ENCODE assay signal across 1 cellular context in the genomic region with DNA sequence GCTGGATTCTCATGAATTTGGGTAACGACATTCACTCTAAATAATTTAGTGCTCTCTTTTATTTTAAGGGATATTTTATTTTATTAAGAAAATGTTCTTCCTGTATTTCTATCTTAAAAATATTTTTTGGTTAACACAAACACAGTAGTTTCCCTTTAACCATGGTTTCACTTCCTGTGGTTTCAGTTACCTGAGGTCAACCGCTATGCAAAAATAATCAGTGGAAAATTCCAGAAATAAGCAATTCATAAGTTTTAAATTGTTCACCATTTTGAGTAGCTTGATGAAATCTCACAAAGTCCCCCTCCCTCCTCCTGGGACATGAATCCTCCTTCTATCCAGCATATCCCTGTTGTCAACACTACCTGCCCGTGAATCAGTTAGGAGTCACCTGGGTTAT.
TF ChIP-seq lines count a peak whose summit lies in the region.

No MANE protein-coding gene starts in this region.

TF ChIP-seq in GM12878, 131 proteins besides CTCF, POLR2A, EP300 and RAD21 (continued from another document and continues in another):
- TF ChIP-seq, protein P1, sequence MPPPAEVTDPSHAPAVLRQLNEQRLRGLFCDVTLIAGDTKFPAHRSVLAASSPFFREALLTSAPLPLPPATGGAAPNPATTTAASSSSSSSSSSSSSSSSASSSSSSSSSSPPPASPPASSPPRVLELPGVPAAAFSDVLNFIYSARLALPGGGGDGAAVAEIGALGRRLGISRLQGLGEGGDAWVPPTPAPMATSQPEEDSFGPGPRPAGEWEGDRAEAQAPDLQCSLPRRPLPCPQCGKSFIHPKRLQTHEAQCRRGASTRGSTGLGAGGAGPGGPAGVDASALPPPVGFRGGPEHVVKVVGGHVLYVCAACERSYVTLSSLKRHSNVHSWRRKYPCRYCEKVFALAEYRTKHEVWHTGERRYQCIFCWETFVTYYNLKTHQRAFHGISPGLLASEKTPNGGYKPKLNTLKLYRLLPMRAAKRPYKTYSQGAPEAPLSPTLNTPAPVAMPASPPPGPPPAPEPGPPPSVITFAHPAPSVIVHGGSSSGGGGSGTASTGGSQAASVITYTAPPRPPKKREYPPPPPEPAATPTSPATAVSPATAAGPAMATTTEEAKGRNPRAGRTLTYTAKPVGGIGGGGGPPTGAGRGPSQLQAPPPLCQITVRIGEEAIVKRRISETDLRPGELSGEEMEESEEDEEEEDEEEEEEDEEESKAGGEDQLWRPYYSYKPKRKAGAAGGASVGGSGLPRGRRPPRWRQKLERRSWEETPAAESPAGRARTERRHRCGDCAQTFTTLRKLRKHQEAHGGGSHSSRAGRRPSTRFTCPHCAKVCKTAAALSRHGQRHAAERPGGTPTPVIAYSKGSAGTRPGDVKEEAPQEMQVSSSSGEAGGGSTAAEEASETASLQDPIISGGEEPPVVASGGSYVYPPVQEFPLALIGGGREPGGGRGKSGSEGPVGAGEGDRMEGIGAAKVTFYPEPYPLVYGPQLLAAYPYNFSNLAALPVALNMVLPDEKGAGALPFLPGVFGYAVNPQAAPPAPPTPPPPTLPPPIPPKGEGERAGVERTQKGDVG (CRISPR knock-in tag; IDR thresholded peaks at IDR 0.05), result no peak
- TF ChIP-seq, protein P2, sequence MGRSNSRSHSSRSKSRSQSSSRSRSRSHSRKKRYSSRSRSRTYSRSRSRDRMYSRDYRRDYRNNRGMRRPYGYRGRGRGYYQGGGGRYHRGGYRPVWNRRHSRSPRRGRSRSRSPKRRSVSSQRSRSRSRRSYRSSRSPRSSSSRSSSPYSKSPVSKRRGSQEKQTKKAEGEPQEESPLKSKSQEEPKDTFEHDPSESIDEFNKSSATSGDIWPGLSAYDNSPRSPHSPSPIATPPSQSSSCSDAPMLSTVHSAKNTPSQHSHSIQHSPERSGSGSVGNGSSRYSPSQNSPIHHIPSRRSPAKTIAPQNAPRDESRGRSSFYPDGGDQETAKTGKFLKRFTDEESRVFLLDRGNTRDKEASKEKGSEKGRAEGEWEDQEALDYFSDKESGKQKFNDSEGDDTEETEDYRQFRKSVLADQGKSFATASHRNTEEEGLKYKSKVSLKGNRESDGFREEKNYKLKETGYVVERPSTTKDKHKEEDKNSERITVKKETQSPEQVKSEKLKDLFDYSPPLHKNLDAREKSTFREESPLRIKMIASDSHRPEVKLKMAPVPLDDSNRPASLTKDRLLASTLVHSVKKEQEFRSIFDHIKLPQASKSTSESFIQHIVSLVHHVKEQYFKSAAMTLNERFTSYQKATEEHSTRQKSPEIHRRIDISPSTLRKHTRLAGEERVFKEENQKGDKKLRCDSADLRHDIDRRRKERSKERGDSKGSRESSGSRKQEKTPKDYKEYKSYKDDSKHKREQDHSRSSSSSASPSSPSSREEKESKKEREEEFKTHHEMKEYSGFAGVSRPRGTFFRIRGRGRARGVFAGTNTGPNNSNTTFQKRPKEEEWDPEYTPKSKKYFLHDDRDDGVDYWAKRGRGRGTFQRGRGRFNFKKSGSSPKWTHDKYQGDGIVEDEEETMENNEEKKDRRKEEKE (IDR thresholded peaks at IDR 0.05), result no peak
- TF ChIP-seq ZNF24 (IDR thresholded peaks at IDR 0.05) (no peak), NRF1 (conservative IDR thresholded peaks at IDR 0.05; ENCODE audit: low read depth, low read length) (no peak), HDAC2 (IDR thresholded peaks at IDR 0.05) (no peak), MTA3 (IDR thresholded peaks at IDR 0.05; ENCODE audit: borderline replicate concordance, low read length) (no peak), CEBPB (IDR thresholded peaks at IDR 0.05; ENCODE audit: borderline replicate concordance in 1 of 2, low read depth in 2 of 2, low read length in 2 of 2) (no peak), SPI1 (IDR thresholded peaks at IDR 0.05; ENCODE audit: borderline replicate concordance, insufficient read depth, low read depth, low read length) (peak; percentile 40; the same call in 1 of the 2 replicates), RFX5 (IDR thresholded peaks at IDR 0.05; ENCODE audit: low read depth, low read length) (no peak), SREBF1 (IDR thresholded peaks at IDR 0.05; ENCODE audit: low read length) (no peak), GATAD2B (conservative IDR thresholded peaks at IDR 0.05; ENCODE audit: low read depth) (0 out of 2 replicates have a peak, but pooled peaks have one; percentile 39), ATF7 (IDR thresholded peaks at IDR 0.05; ENCODE audit: low read depth) (no peak), NBN (IDR thresholded peaks at IDR 0.05) (no peak), BACH1 (IDR thresholded peaks at IDR 0.05; ENCODE audit: borderline replicate concordance) (no peak), RELB (IDR thresholded peaks at IDR 0.05; ENCODE audit: low read depth) (peak; percentile 54; the same call in 1 of the 2 replicates), JUNB (IDR thresholded peaks at IDR 0.05) (no peak), CHD1 (IDR thresholded peaks at IDR 0.05; ENCODE audit: low read depth, low read length) (no peak), KDM1A (IDR thresholded peaks at IDR 0.05; ENCODE audit: borderline replicate concordance) (no peak), EZH2 (IDR thresholded peaks at IDR 0.05; ENCODE audit: borderline replicate concordance, control insufficient read depth, low read depth, low read length) (no peak), HDGF (IDR thresholded peaks at IDR 0.05) (no peak), CBX3 (IDR thresholded peaks at IDR 0.05; ENCODE audit: borderline replicate concordance, low read depth) (no peak), IKZF1 (conservative IDR thresholded peaks at IDR 0.05) (peak; percentile 76), NFXL1 (IDR thresholded peaks at IDR 0.05; ENCODE audit: borderline replicate concordance) (no peak), YY1 (IDR thresholded peaks at IDR 0.05; ENCODE audit: low read depth, low read length) (no peak), STAT1 (conservative IDR thresholded peaks at IDR 0.05) (no peak), BCL3 (IDR thresholded peaks at IDR 0.05; ENCODE audit: borderline replicate concordance, insufficient read depth, low read depth, low read length, poor library complexity, severe bottlenecking) (no peak), ZNF207 (IDR thresholded peaks at IDR 0.05; ENCODE audit: borderline replicate concordance) (no peak), E4F1 (IDR thresholded peaks at IDR 0.05; ENCODE audit: borderline replicate concordance, partially characterized antibody) (no peak), RUNX3 (IDR thresholded peaks at IDR 0.05; ENCODE audit: low read length) (peak; percentile 60), JUND (IDR thresholded peaks at IDR 0.05; ENCODE audit: low read depth, low read length) (no peak), ZBTB33 (IDR thresholded peaks at IDR 0.05) (no peak), TARDBP (IDR thresholded peaks at IDR 0.05; ENCODE audit: borderline replicate concordance) (no peak), TCF7 (IDR thresholded peaks at IDR 0.05; ENCODE audit: borderline replicate concordance) (no peak), BCL11A (IDR thresholded peaks at IDR 0.05; ENCODE audit: low read depth, low read length) (0 out of 2 replicates have a peak, but pooled peaks have one; percentile 19), MYC (IDR thresholded peaks at IDR 0.05; ENCODE audit: insufficient read depth, insufficient read length, insufficient replicate concordance, low read length, severe bottlenecking) (no peak), CHD2 (IDR thresholded peaks at IDR 0.05; ENCODE audit: borderline replicate concordance, low read depth, low read length) (no peak), RB1 (IDR thresholded peaks at IDR 0.05; ENCODE audit: borderline replicate concordance) (no peak), FOS (IDR thresholded peaks at IDR 0.05; ENCODE audit: borderline replicate concordance, extremely low read depth, insufficient read length) (no peak), CBFB (IDR thresholded peaks at IDR 0.05; ENCODE audit: low read depth) (no peak)
- TF ChIP-seq, protein P3, sequence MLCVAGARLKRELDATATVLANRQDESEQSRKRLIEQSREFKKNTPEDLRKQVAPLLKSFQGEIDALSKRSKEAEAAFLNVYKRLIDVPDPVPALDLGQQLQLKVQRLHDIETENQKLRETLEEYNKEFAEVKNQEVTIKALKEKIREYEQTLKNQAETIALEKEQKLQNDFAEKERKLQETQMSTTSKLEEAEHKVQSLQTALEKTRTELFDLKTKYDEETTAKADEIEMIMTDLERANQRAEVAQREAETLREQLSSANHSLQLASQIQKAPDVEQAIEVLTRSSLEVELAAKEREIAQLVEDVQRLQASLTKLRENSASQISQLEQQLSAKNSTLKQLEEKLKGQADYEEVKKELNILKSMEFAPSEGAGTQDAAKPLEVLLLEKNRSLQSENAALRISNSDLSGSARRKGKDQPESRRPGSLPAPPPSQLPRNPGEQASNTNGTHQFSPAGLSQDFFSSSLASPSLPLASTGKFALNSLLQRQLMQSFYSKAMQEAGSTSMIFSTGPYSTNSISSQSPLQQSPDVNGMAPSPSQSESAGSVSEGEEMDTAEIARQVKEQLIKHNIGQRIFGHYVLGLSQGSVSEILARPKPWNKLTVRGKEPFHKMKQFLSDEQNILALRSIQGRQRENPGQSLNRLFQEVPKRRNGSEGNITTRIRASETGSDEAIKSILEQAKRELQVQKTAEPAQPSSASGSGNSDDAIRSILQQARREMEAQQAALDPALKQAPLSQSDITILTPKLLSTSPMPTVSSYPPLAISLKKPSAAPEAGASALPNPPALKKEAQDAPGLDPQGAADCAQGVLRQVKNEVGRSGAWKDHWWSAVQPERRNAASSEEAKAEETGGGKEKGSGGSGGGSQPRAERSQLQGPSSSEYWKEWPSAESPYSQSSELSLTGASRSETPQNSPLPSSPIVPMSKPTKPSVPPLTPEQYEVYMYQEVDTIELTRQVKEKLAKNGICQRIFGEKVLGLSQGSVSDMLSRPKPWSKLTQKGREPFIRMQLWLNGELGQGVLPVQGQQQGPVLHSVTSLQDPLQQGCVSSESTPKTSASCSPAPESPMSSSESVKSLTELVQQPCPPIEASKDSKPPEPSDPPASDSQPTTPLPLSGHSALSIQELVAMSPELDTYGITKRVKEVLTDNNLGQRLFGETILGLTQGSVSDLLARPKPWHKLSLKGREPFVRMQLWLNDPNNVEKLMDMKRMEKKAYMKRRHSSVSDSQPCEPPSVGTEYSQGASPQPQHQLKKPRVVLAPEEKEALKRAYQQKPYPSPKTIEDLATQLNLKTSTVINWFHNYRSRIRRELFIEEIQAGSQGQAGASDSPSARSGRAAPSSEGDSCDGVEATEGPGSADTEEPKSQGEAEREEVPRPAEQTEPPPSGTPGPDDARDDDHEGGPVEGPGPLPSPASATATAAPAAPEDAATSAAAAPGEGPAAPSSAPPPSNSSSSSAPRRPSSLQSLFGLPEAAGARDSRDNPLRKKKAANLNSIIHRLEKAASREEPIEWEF (IDR thresholded peaks at IDR 0.05; ENCODE audit: insufficient replicate concordance, low read depth, low read length), result no peak
- TF ChIP-seq, protein P4, sequence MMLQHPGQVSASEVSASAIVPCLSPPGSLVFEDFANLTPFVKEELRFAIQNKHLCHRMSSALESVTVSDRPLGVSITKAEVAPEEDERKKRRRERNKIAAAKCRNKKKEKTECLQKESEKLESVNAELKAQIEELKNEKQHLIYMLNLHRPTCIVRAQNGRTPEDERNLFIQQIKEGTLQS (IDR thresholded peaks at IDR 0.05; ENCODE audit: borderline replicate concordance, extremely low read depth, low read depth, low read length), result no peak
- TF ChIP-seq, protein P5, sequence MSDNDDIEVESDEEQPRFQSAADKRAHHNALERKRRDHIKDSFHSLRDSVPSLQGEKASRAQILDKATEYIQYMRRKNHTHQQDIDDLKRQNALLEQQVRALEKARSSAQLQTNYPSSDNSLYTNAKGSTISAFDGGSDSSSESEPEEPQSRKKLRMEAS (IDR thresholded peaks at IDR 0.05; ENCODE audit: low read depth, low read length), result no peak
